In the genomic region with DNA sequence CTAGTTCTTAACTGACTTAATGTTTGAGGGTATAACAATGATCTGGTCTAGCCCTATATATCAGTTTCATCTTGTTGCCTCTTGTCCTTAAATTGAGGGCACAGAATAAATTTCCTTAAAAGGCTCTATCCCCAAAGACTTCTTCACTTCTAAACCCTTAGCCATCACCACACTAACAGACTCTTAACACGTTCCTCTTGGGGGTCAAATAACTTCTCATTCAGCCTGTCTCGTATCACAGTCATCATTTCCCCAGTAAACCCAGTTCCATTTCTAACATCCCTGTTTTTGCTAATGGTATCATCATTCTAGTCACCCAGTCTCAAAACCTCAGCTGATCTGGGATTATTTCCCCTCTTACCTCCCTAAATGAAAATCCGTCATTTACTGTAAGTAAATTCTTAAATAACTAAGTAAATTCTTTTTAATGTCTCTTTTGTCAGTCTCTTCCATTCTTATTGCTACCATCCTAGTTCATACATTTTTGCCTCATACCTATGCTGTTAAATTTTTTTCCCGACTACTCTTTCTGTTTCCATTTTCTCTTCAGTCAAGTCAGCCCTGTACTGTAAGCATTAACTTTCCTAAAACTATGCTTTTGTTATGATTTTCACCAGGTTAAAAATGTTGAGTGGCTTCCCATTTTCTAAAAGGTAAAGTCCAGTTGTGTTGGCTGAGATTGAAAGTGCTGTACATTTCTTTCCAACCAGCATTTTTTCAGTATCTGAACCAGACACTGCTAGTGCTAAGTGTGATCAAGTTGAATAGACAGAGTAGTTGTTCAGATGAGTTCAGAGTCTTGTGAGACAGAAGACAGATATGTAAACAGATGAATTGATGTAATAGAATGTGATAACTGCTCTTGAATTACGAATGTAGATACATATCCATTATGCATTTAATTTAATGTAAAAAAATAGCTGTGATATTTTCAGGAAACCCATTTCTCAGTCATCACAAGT, we compare ENCODE assay signal across 16 cellular contexts. TPM values are rescaled to one million over a fixed set of nuclear protein-coding genes. Genes with fewer than 3 reads are reported as not detected.
DNase-seq lines count a peak whose midpoint lies in the region; ATAC-seq and TF ChIP-seq lines count a peak whose summit lies in the region.
"Had no signal": no experiment of that assay in that cellular context is flagged by ENCODE, and none has a peak within 500 bp of the region (broad histone marks: within the 10 kb centered on the region; RNA-seq: fewer than 3 reads in every experiment).

No MANE protein-coding gene starts in this region.

- TF ChIP-seq EP300 in transverse colon (IDR thresholded peaks at IDR 0.05; ENCODE audit: low read depth) = no peak

- TF ChIP-seq CTCF in choroid plexus epithelial cell (conservative IDR thresholded peaks at IDR 0.05; ENCODE audit: low read depth, low read length) = no peak
- no peak for TF ChIP-seq CTCF in transverse colon (IDR thresholded peaks at IDR 0.05)
- TF ChIP-seq CTCF in body of pancreas (IDR thresholded peaks at IDR 0.05) = no peak

- no peak overlapping the region for H3K4me3 ChIP-seq in choroid plexus epithelial cell (ENCODE audit: low read depth, low read length)
- H3K4me3 ChIP-seq in transverse colon = no peak overlapping the region
- H3K4me3 ChIP-seq in body of pancreas = no peak overlapping the region
- H3K4me3 ChIP-seq: skin epidermis had no signal

- H3K27ac ChIP-seq in transverse colon (peak overlapping the region in 3 of 4 donors; percentile 4 to 71 (median 17)), body of pancreas (no peak overlapping the region)

- H3K27me3 ChIP-seq in transverse colon = no peaks in the 10 kb centered on the region
- no peaks in the 10 kb centered on the region for H3K27me3 ChIP-seq in body of pancreas

- no peaks in the 10 kb centered on the region for H3K36me3 Mint-ChIP-seq in activated T-cell treated with anti-CD3 and anti-CD28 coated beads, Interleukin-2, amount 50 U/mL, for 24 hours (ENCODE audit: low read depth)
- H3K36me3 Mint-ChIP-seq in activated T-cell treated with anti-CD3 and anti-CD28 coated beads, Interleukin-2, amount 50 U/mL, for 4 hours (ENCODE audit: insufficient read depth) = no peaks in the 10 kb centered on the region
- no peaks in the 10 kb centered on the region for H3K36me3 Mint-ChIP-seq in effector memory CD8-positive, alpha-beta T cell (ENCODE audit: insufficient read depth)

- H3K4me1 ChIP-seq in transverse colon = peaks cover 14 to 88% (median 43%) of the 10 kb centered on the region in 4 donors
- peaks cover 33% of the 10 kb centered on the region for H3K4me1 ChIP-seq in body of pancreas

- ATAC-seq in activated T-cell treated with anti-CD3 and anti-CD28 coated beads, Interleukin-2, amount 50 U/mL, for 4 hours = no peak
- peak; percentile 69 for ATAC-seq in HG03039 (IDR thresholded peaks at IDR 0.05; ENCODE audit: unreplicated experiment)
- ATAC-seq in HG03159 (IDR thresholded peaks at IDR 0.05; ENCODE audit: unreplicated experiment) = no peak
- no peak for ATAC-seq in effector memory CD8-positive, alpha-beta T cell (replicated peaks)
- ATAC-seq in body of pancreas = no peak

- H3K27me3 Mint-ChIP-seq in activated T-cell treated with anti-CD3 and anti-CD28 coated beads, Interleukin-2, amount 50 U/mL, for 24 hours = no peaks in the 10 kb centered on the region
- H3K27me3 Mint-ChIP-seq in activated T-cell treated with anti-CD3 and anti-CD28 coated beads, Interleukin-2, amount 50 U/mL, for 4 hours (ENCODE audit: low read depth) = peaks cover 3% of the 10 kb centered on the region
- peaks cover 0 to 5% of the 10 kb centered on the region in 2 donors for H3K27me3 Mint-ChIP-seq in effector memory CD8-positive, alpha-beta T cell
- H3K27me3 Mint-ChIP-seq: dendritic cell treated with granulocyte-macrophage colony-stimulating factor and Interleukin-4, amounts not matched to agents 40 ng/mL and 50 ng/mL, for 4 days had no signal

- TF ChIP-seq POLR2A in transverse colon (IDR thresholded peaks at IDR 0.05) (no peak), body of pancreas (IDR thresholded peaks at IDR 0.05) (no peak)

- H3K36me3 ChIP-seq in transverse colon (no peaks in the 10 kb centered on the region), body of pancreas (replicated peaks in 1 of 2; ENCODE audit: insufficient read depth in 1 of 2, low read depth in 2 of 2) (no peaks in the 10 kb centered on the region)

- H3K9me3 Mint-ChIP-seq in activated T-cell treated with anti-CD3 and anti-CD28 coated beads, Interleukin-2, amount 50 U/mL, for 24 hours = no peaks in the 10 kb centered on the region
- no peaks in the 10 kb centered on the region for H3K9me3 Mint-ChIP-seq in activated T-cell treated with anti-CD3 and anti-CD28 coated beads, Interleukin-2, amount 50 U/mL, for 4 hours
- H3K9me3 Mint-ChIP-seq in effector memory CD8-positive, alpha-beta T cell = no peaks in the 10 kb centered on the region
- H3K9me3 Mint-ChIP-seq: dendritic cell treated with granulocyte-macrophage colony-stimulating factor and Interleukin-4, amounts not matched to agents 40 ng/mL and 50 ng/mL, for 4 days had no signal

- no peak for DNase-seq in activated T-cell treated with anti-CD3 and anti-CD28 coated beads, Interleukin-2, amount 50 U/mL, for 24 hours
- DNase-seq in activated T-cell treated with anti-CD3 and anti-CD28 coated beads, Interleukin-2, amount 50 U/mL, for 4 hours = no peak
- DNase-seq in choroid plexus epithelial cell (ENCODE audit: low read depth) (peak; percentile 75), transverse colon (no peak), body of pancreas (no peak)
- no peak for DNase-seq in effector memory CD8-positive, alpha-beta T cell
- DNase-seq: activated naive CD4-positive, alpha-beta T cell; H7; hippocampal formation; NCI-H1092 treated with DMSO at 0.1 percent for 48 hours; NCI-H82; stimulated activated CD8-positive, alpha-beta memory T cell treated with anti-CD3 and anti-CD28 coated beads, Interleukin-4, amount 100 ng/mL, for 48 hours had no signal

- peak overlapping the region; percentile 79 for H3K27ac Mint-ChIP-seq in activated T-cell treated with anti-CD3 and anti-CD28 coated beads, Interleukin-2, amount 50 U/mL, for 24 hours
- H3K27ac Mint-ChIP-seq in effector memory CD8-positive, alpha-beta T cell = no peak overlapping the region
- H3K27ac Mint-ChIP-seq: dendritic cell treated with granulocyte-macrophage colony-stimulating factor and Interleukin-4, amounts not matched to agents 40 ng/mL and 50 ng/mL, for 4 days had no signal

- no peaks in the 10 kb centered on the region for H3K9me3 ChIP-seq in transverse colon
- H3K9me3 ChIP-seq in body of pancreas = no peaks in the 10 kb centered on the region

- no peak overlapping the region for H3K4me3 Mint-ChIP-seq in activated T-cell treated with anti-CD3 and anti-CD28 coated beads, Interleukin-2, amount 50 U/mL, for 24 hours
- H3K4me3 Mint-ChIP-seq in activated T-cell treated with anti-CD3 and anti-CD28 coated beads, Interleukin-2, amount 50 U/mL, for 4 hours = no peak overlapping the region
- H3K4me3 Mint-ChIP-seq in effector memory CD8-positive, alpha-beta T cell = no peak overlapping the region

- intact Hi-C loops in transverse colon (cut with DNase I; ENCODE audit: low total_unique reads) = no loop called here
- intact Hi-C loops in body of pancreas (cut with DNase I) = loop anchor here (5.0 kb wide), 1 partner anchor 54 kb away; no protein-coding TSS in a partner anchor

- in situ Hi-C loops in transverse colon (cut with MboI; ENCODE audit: low pct_ligation_motif_present in 1 of 4, low pct_unique_long_range_greater_than_20kb in 1 of 4, low sequenced_read_pairs in 3 of 4) = loop anchor here in 1 of 4 donors (5.0 kb wide), 1 partner anchor 59 kb away; no protein-coding TSS in a partner anchor

- peaks cover 14% of the 10 kb centered on the region for H3K4me1 Mint-ChIP-seq in activated T-cell treated with anti-CD3 and anti-CD28 coated beads, Interleukin-2, amount 50 U/mL, for 24 hours (ENCODE audit: low read depth)
- no peaks in the 10 kb centered on the region for H3K4me1 Mint-ChIP-seq in activated T-cell treated with anti-CD3 and anti-CD28 coated beads, Interleukin-2, amount 50 U/mL, for 4 hours (ENCODE audit: low read depth)
- H3K4me1 Mint-ChIP-seq in effector memory CD8-positive, alpha-beta T cell (ENCODE audit: low read depth in 2 of 2) = no peaks in the 10 kb centered on the region

- WGBS in transverse colon (ENCODE audit: low coverage in 1 of 2), 2 donors = 70 to 74% methylated on average over 5 of the region's 5 CpGs
- WGBS in body of pancreas, 2 donors = 80 to 85% methylated on average over 5 of the region's 5 CpGs

RNA-seq across cellular contexts. Expression of gene CTTNBP2NL, which starts 6.9 kb away (rescaled TPM):
- total RNA-seq in activated T-cell treated with anti-CD3 and anti-CD28 coated beads, Interleukin-2, amount 50 U/mL, for 4 hours = 1 to 10 TPM in 2 of 3 donors, under 1 TPM in 1; 0.81 to 1.2 (median 1.1) TPM
- 10 to 100 TPM; 44.6 to 64.8 (median 52.4) TPM for total RNA-seq in transverse colon
- total RNA-seq in body of pancreas = 10 to 100 TPM in 1 of 2 donors, 1 to 10 TPM in 1; 8.6 to 15.2 TPM

Comparison
In these comparisons a context has a peak if more than half of its experiments do, and no peak if none do; other contexts are left out.
1. H3K27ac ChIP-seq: peak in transverse colon (3 of 4); none in body of pancreas (0 of 4).
2. RNA of gene CTTNBP2NL, which starts 6.9 kb away (total RNA-seq): 44.6 to 64.8 TPM in transverse colon and 8.6 to 15.2 TPM in body of pancreas; 0.81 to 1.2 TPM in activated T-cell treated with anti-CD3 and anti-CD28 coated beads, Interleukin-2, amount 50 U/mL, for 4 hours; every median in the first group is over 4 times any median in the second.